Comparison of ENCODE assay signal across 8 cellular contexts in genomic region chr2:75627902-75628504, GRCh38. TPM values are rescaled to one million over a fixed set of nuclear protein-coding genes. Genes with fewer than 3 reads are reported as not detected.
DNase-seq lines count a peak whose midpoint lies in the region; ATAC-seq and TF ChIP-seq lines count a peak whose summit lies in the region.

No MANE protein-coding gene starts in this region.

- POLR2A ChIA-PET in activated B cell treated with CpG ODN at 0.5 μM for 24 hours (lab: Charles Lee) = no interaction called here

- no peaks in the 10 kb centered on the region for H3K9me3 Mint-ChIP-seq in activated B cell treated with CpG ODN at 0.5 μM for 24 hours

- no peak overlapping the region for H3K4me3 Mint-ChIP-seq in activated B cell treated with CpG ODN at 0.5 μM for 24 hours

- no peaks in the 10 kb centered on the region for H3K36me3 Mint-ChIP-seq in activated B cell treated with CpG ODN at 0.5 μM for 24 hours (ENCODE audit: low read depth)

- ATAC-seq in GM18519 (IDR thresholded peaks at IDR 0.05; ENCODE audit: low FRiP score, unreplicated experiment) = peak; percentile 95
- peak; percentile 68 for ATAC-seq in HG03103 (IDR thresholded peaks at IDR 0.05; ENCODE audit: low read depth, unreplicated experiment)
- peak; percentile 75 for ATAC-seq in activated B cell treated with CpG ODN at 0.5 μM for 24 hours (ENCODE audit: low read depth)
- ATAC-seq in left lobe of liver = peak; percentile 100

- DNase-seq in AG08395 (ENCODE audit: low spot score) (peak; percentile 81), NCI-H2227 treated with DMSO at 0.1 percent for 48 hours (lab: John Stamatoyannopoulos, UW) (peak; percentile 54), activated B cell treated with CpG ODN at 0.5 μM for 24 hours (peak; percentile 38), cerebellar cortex (ENCODE audit: low spot score) (peak; percentile 86), left lobe of liver (ENCODE audit: low spot score) (peak; percentile 75)
- DNase-seq in stimulated activated CD4-positive, alpha-beta T cell treated with anti-CD3 and anti-CD28 coated beads, TNF-alpha, amount 100 ng/mL, for 4 hours (ENCODE audit: low read depth in 3 of 3) = peak; percentile 13 to 31 (median 24)

- peaks cover 2% of the 10 kb centered on the region for H3K4me1 Mint-ChIP-seq in activated B cell treated with CpG ODN at 0.5 μM for 24 hours

- CTCF ChIA-PET in activated B cell treated with CpG ODN at 0.5 μM for 24 hours (lab: Charles Lee) = interaction anchor here (0.7 to 3.2 kb wide), 13 partner anchors 9 to 937 kb away, joined by 3 to 22 read pairs (median 3); no protein-coding TSS in a partner anchor

- H3K27me3 Mint-ChIP-seq in activated B cell treated with CpG ODN at 0.5 μM for 24 hours = peaks cover 30% of the 10 kb centered on the region

- H3K27ac Mint-ChIP-seq in activated B cell treated with CpG ODN at 0.5 μM for 24 hours = no peak overlapping the region

- TF ChIP-seq CTCF in activated B cell treated with CpG ODN at 0.5 μM for 24 hours (IDR thresholded peaks at IDR 0.05) = peak; percentile 91

- intact Hi-C loops in activated B cell treated with CpG ODN at 0.5 μM for 24 hours (cut with micrococcal nuclease) = loop anchor here (1.0 to 5.0 kb wide), 5 partner anchors 164 to 938 kb away; no protein-coding TSS in a partner anchor

RNA-seq across cellular contexts. Expression of gene MRPL19, which starts 18.6 kb away (rescaled TPM):
- 39.1 and 39.6 TPM in 2 replicates for total RNA-seq in activated B cell treated with CpG ODN at 0.5 μM for 24 hours
- 45.2 TPM for total RNA-seq in left lobe of liver

Comparison
In these comparisons a context has a peak if more than half of its experiments do, and no peak if none do; other contexts are left out.
1. Peak in every context shown above with its lines: DNase-seq and ATAC-seq.
2. DNase-seq: peak in every context shown above with its lines; median percentile 86 in cerebellar cortex; 81 in AG08395; 75 in left lobe of liver; 54 in NCI-H2227 treated with DMSO at 0.1 percent for 48 hours; 38 in activated B cell treated with CpG ODN at 0.5 μM for 24 hours; 24 in stimulated activated CD4-positive, alpha-beta T cell treated with anti-CD3 and anti-CD28 coated beads, TNF-alpha, amount 100 ng/mL, for 4 hours.